Comparison of ENCODE assay signal across 19 cellular contexts in genomic region chr6:101203664-101204063, GRCh38.
"Had no signal": no experiment of that assay in that cellular context is flagged by ENCODE, and none has a peak within 500 bp of the region (broad histone marks: within the 10 kb centered on the region; RNA-seq: fewer than 3 reads in every experiment).

No MANE protein-coding gene starts in this region.

- ATAC-seq: foreskin keratinocyte; gastroesophageal sphincter; heart left ventricle; left lobe of liver; lower lobe of right lung; naive thymus-derived CD4-positive, alpha-beta T cell had no signal

- DNase-seq: colonic mucosa; cortex of kidney; effector CD4-positive, alpha-beta T cell; effector memory CD4-positive, alpha-beta T cell; foreskin keratinocyte; heart left ventricle; hypothalamus; immature natural killer cell; islet precursor cell; kidney; kidney glomerular epithelial cell; left colon; left ventricle myocardium inferior; lower lobe of right lung; mesenchymal stem cell; mucosa of descending colon; naive thymus-derived CD4-positive, alpha-beta T cell had no signal
